10 cellular contexts compared by ENCODE assay signal in genomic region chr9:91186311-91187101, GRCh38.
DNase-seq lines count a peak whose midpoint lies in the region; ATAC-seq and TF ChIP-seq lines count a peak whose summit lies in the region.
"Had no signal": no experiment of that assay in that cellular context is flagged by ENCODE, and none has a peak within 500 bp of the region (broad histone marks: within the 10 kb centered on the region; RNA-seq: fewer than 3 reads in every experiment).

No MANE protein-coding gene starts in this region.

- WGBS in H9 (ENCODE audit: extremely low coverage, insufficient read length, low lambda C conversion rate) = no CpG with 5 or more reads among the region's 8 CpGs
- WGBS in prostate gland = 91% methylated on average over 6 of the region's 8 CpGs

- peaks cover 7% of the 10 kb centered on the region for H3K27me3 Mint-ChIP-seq in H9 (ENCODE audit: low read depth)
- H3K27me3 Mint-ChIP-seq in chondrocyte (ENCODE audit: low read depth) = no peaks in the 10 kb centered on the region
- H3K27me3 Mint-ChIP-seq in WTC11 (ENCODE audit: low read depth) = no peaks in the 10 kb centered on the region; the same call in 1 of the 2 replicates
- H3K27me3 Mint-ChIP-seq: activated CD4-positive, alpha-beta T cell treated with anti-CD3 and anti-CD28 coated beads, Interleukin-2, amount 10 ng/mL, durations not matched to agents 7 days and 5 days had no signal

- no peak overlapping the region for H2BK15ac ChIP-seq in H9 (ENCODE audit: low read depth, low read length)

- peaks cover 0 to 10% (median 0%) of the 10 kb centered on the region in 3 experiments; a peak in 3 of 7 replicates for H3K36me3 Mint-ChIP-seq in H9 (ENCODE audit: insufficient read depth in 1 of 3, low read depth in 3 of 3)
- H3K36me3 Mint-ChIP-seq in chondrocyte (ENCODE audit: low read depth) = peaks cover 4% of the 10 kb centered on the region
- peaks cover 8% of the 10 kb centered on the region for H3K36me3 Mint-ChIP-seq in WTC11

- H3K27me3 ChIP-seq in H9 (ENCODE audit: insufficient read depth, low read length) = no peaks in the 10 kb centered on the region
- no peaks in the 10 kb centered on the region for H3K27me3 ChIP-seq in Peyer's patch
- H3K27me3 ChIP-seq in osteoblast (ENCODE audit: insufficient read depth, low read length) = no peaks in the 10 kb centered on the region
- no peaks in the 10 kb centered on the region for H3K27me3 ChIP-seq in prostate gland (replicated peaks; ENCODE audit: insufficient read depth)

- H3K27ac Mint-ChIP-seq in H9 (no peak overlapping the region), chondrocyte (ENCODE audit: unreplicated experiment) (peak overlapping the region; percentile 77), WTC11 (no peak overlapping the region)
- H3K27ac Mint-ChIP-seq: activated CD4-positive, alpha-beta T cell treated with anti-CD3 and anti-CD28 coated beads, Interleukin-2, amount 10 ng/mL, durations not matched to agents 7 days and 5 days had no signal

- no peak overlapping the region for H2AK5ac ChIP-seq in H9 (ENCODE audit: insufficient read length, low read length)

- H3K56ac ChIP-seq in H9 (ENCODE audit: insufficient read length, low read depth, low read length) = no peak overlapping the region

- H3K79me1 ChIP-seq in H9 (ENCODE audit: insufficient read depth, low read depth, low read length, poor library complexity, severe bottlenecking) = no peaks in the 10 kb centered on the region

- H3K79me2 ChIP-seq in H9 (ENCODE audit: insufficient read depth, low read length) = no peaks in the 10 kb centered on the region
- no peaks in the 10 kb centered on the region for H3K79me2 ChIP-seq in osteoblast (ENCODE audit: insufficient read depth, low read length)

- H2BK5ac ChIP-seq in H9 (ENCODE audit: insufficient read length, low read length) = no peak overlapping the region

- H2AFZ ChIP-seq in H9 (ENCODE audit: low read length) = no peak overlapping the region
- H2AFZ ChIP-seq in osteoblast (ENCODE audit: low read length) = peak overlapping the region; percentile 10

- intact Hi-C loops in prostate gland (cut with DNase I) = no loop called here

- no peak for TF ChIP-seq CTCF in H9 (conservative IDR thresholded peaks at IDR 0.05)
- TF ChIP-seq CTCF in Peyer's patch (IDR thresholded peaks at IDR 0.05) = no peak
- no peak for TF ChIP-seq CTCF in chondrocyte (IDR thresholded peaks at IDR 0.05)
- TF ChIP-seq CTCF in osteoblast (IDR thresholded peaks at IDR 0.05; ENCODE audit: extremely low read depth, low read depth, low read length) = no peak
- TF ChIP-seq CTCF in WTC11 (IDR thresholded peaks at IDR 0.05) = no peak
- no peak for TF ChIP-seq CTCF in prostate gland (IDR thresholded peaks at IDR 0.05)

- no peak overlapping the region for H3K27ac ChIP-seq in H9 (ENCODE audit: insufficient read length, low read depth, low read length)
- no peak overlapping the region for H3K27ac ChIP-seq in Peyer's patch
- peak overlapping the region; percentile 84 for H3K27ac ChIP-seq in osteoblast (ENCODE audit: low read depth, low read length)
- H3K27ac ChIP-seq in prostate gland = no peak overlapping the region

- DNase-seq in H9 = no peak
- peak in 2 of 3 donors; percentile 42 to 48 for DNase-seq in Peyer's patch
- DNase-seq in chondrocyte (ENCODE audit: low spot score) = no peak
- no peak for DNase-seq in osteoblast (ENCODE audit: insufficient read length, low spot score, missing footprints)
- no peak for DNase-seq in WTC11 (ENCODE audit: low spot score)
- no peak for DNase-seq in prostate gland (ENCODE audit: low spot score)
- no peak for DNase-seq in hypothalamus (lab: John Stamatoyannopoulos, UW)
- DNase-seq: activated CD4-positive, alpha-beta T cell treated with anti-CD3 and anti-CD28 coated beads, Interleukin-2, amount 10 ng/mL, durations not matched to agents 7 days and 5 days; central memory CD4-positive, alpha-beta T cell; Kasumi-1 had no signal

- H3K9me3 ChIP-seq in H9 (ENCODE audit: control insufficient read depth, low read depth, low read length) = no peaks in the 10 kb centered on the region
- no peaks in the 10 kb centered on the region for H3K9me3 ChIP-seq in Peyer's patch
- H3K9me3 ChIP-seq in osteoblast (ENCODE audit: low read depth, low read length) = no peaks in the 10 kb centered on the region
- H3K9me3 ChIP-seq in prostate gland = no peaks in the 10 kb centered on the region

- no peak overlapping the region for H2BK20ac ChIP-seq in H9 (ENCODE audit: low read depth, low read length, poor library complexity, severe bottlenecking)

- peaks cover 3 to 5% of the 10 kb centered on the region in 2 experiments; a peak in 2 of 4 replicates for H3K4me1 Mint-ChIP-seq in H9
- H3K4me1 Mint-ChIP-seq in chondrocyte (ENCODE audit: low read depth) = peaks cover 17% of the 10 kb centered on the region
- no peaks in the 10 kb centered on the region for H3K4me1 Mint-ChIP-seq in WTC11

- H3K23me2 ChIP-seq in H9 (ENCODE audit: insufficient read length, low read depth, low read length, poor library complexity, severe bottlenecking) = no peaks in the 10 kb centered on the region

- H3K14ac ChIP-seq in H9 (ENCODE audit: insufficient read depth, low read length) = no peak overlapping the region; the same call in 1 of the 2 replicates

- H4K8ac ChIP-seq in H9 (replicated peaks; ENCODE audit: insufficient read length, low read depth, low read length) = peak overlapping the region; percentile 34

- CTCF ChIA-PET in WTC11 (lab: Charles Lee) = no interaction called here

- H3K4me1 ChIP-seq in H9 (ENCODE audit: insufficient read depth, low read length) = no peaks in the 10 kb centered on the region
- H3K4me1 ChIP-seq in Peyer's patch = peaks cover 0 to 5% (median 0%) of the 10 kb centered on the region in 4 donors
- peaks cover 18% of the 10 kb centered on the region for H3K4me1 ChIP-seq in osteoblast (ENCODE audit: insufficient read depth, low read length)
- H3K4me1 ChIP-seq in prostate gland (replicated peaks) = no peaks in the 10 kb centered on the region

- H2BK120ac ChIP-seq in H9 (ENCODE audit: low read depth, low read length, poor library complexity, severe bottlenecking) = no peak overlapping the region

- no peak for ATAC-seq in WTC11

- H3T11ph ChIP-seq in H9 (ENCODE audit: low read length) = no peak overlapping the region

- no peak overlapping the region for H3K4me2 ChIP-seq in H9 (ENCODE audit: insufficient read depth, insufficient read length, low read length)
- H3K4me2 ChIP-seq in osteoblast (ENCODE audit: insufficient read depth, low read length) = no peak overlapping the region

- H4K20me1 ChIP-seq in H9 (ENCODE audit: control insufficient read depth, insufficient read depth, insufficient read length) (no peaks in the 10 kb centered on the region), osteoblast (ENCODE audit: insufficient read depth, low read length) (no peaks in the 10 kb centered on the region)

- H3K4me3 ChIP-seq in Peyer's patch (no peak overlapping the region), osteoblast (ENCODE audit: insufficient read depth, low read length) (no peak overlapping the region), prostate gland (no peak overlapping the region)

- no peak for TF ChIP-seq POLR2A in Peyer's patch (IDR thresholded peaks at IDR 0.05)
- no peak for TF ChIP-seq POLR2A in prostate gland (IDR thresholded peaks at IDR 0.05)

- H3K4me3 Mint-ChIP-seq in H9 (no peak overlapping the region), chondrocyte (ENCODE audit: unreplicated experiment) (no peak overlapping the region), WTC11 (no peak overlapping the region)
- H3K4me3 Mint-ChIP-seq: activated CD4-positive, alpha-beta T cell treated with anti-CD3 and anti-CD28 coated beads, Interleukin-2, amount 10 ng/mL, durations not matched to agents 7 days and 5 days had no signal

- H2BK12ac ChIP-seq in H9 (ENCODE audit: insufficient read length, low read depth, low read length) = no peak overlapping the region

- H3K36me3 ChIP-seq in Peyer's patch = no peaks in the 10 kb centered on the region
- H3K36me3 ChIP-seq in osteoblast (ENCODE audit: insufficient read depth, low read length) = no peaks in the 10 kb centered on the region
- no peaks in the 10 kb centered on the region for H3K36me3 ChIP-seq in prostate gland

- no peak overlapping the region for H4K91ac ChIP-seq in H9 (ENCODE audit: insufficient read length, low read depth, low read length)

- peaks cover 9 to 11% of the 10 kb centered on the region in 2 experiments; a peak in 3 of 5 replicates for H3K9me3 Mint-ChIP-seq in H9
- peaks cover 5% of the 10 kb centered on the region for H3K9me3 Mint-ChIP-seq in chondrocyte (ENCODE audit: low read depth)
- H3K9me3 Mint-ChIP-seq in WTC11 = peaks cover 13% of the 10 kb centered on the region

- POLR2A ChIA-PET in WTC11 (lab: Charles Lee) = no interaction called here

- H3K9ac ChIP-seq in H9 (ENCODE audit: extremely low read depth, insufficient read length, low read length) = no peak overlapping the region

- H3K23ac ChIP-seq in H9 (ENCODE audit: insufficient read length, low read depth, low read length) = no peak overlapping the region

- no peak overlapping the region for H4K5ac ChIP-seq in H9 (ENCODE audit: insufficient read length, low read depth, low read length)

- no peak overlapping the region for H3K4ac ChIP-seq in H9 (ENCODE audit: low read depth, low read length)

- no peak overlapping the region for H3K18ac ChIP-seq in H9 (ENCODE audit: insufficient read length, low read depth, low read length)

Comparison
In these comparisons a context has a peak if more than half of its experiments do, and no peak if none do; other contexts are left out.
1. DNase-seq: peak in Peyer's patch (2 of 3); none in H9 (single experiment), chondrocyte (single experiment), osteoblast (single experiment), WTC11 (single experiment), prostate gland (single experiment) and hypothalamus (0 of 51).